ENCODE assay signal across 1 cellular context in genomic region chr20:35598476-35598875, GRCh38.
TF ChIP-seq lines count a peak whose summit lies in the region.

No MANE protein-coding gene starts in this region.

TF ChIP-seq in GM23338, 12 proteins besides CTCF, POLR2A, EP300 and RAD21:
- TF ChIP-seq ZNF462 (CRISPR knock-in tag; IDR thresholded peaks at IDR 0.05) (no peak), EZH2phosphoT487 (IDR thresholded peaks at IDR 0.05; ENCODE audit: unreplicated experiment) (no peak), STAT1 (IDR thresholded peaks at IDR 0.05; ENCODE audit: unreplicated experiment) (no peak), POLR2AphosphoS5 (IDR thresholded peaks at IDR 0.05; ENCODE audit: low read depth) (no peak), CREB1 (CRISPR knock-in tag; IDR thresholded peaks at IDR 0.05; ENCODE audit: low read depth) (no peak), REST (IDR thresholded peaks at IDR 0.05; ENCODE audit: unreplicated experiment) (no peak), ZNF331 (CRISPR knock-in tag; IDR thresholded peaks at IDR 0.05; ENCODE audit: low read depth) (no peak), ZNF114 (CRISPR knock-in tag; IDR thresholded peaks at IDR 0.05) (no peak)
